In the genomic region with DNA sequence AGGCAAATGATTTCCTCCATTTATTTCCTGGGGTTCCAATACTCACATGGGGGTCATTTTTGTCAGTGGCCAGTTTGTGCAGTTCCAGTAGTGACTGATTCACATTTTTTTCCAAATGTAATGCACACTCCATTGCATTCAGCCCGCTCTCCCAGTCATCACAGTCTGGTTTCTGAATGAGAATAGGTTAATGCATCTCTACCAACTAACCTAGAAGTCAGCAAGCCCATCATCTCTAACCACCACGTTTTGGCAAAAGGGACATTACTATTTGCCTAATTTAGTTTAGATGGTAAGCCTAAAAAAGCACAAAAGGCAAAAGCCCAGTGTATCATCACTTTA, we compare ENCODE assay signal across 8 cellular contexts. TPM values are rescaled to one million over a fixed set of nuclear protein-coding genes. Genes with fewer than 3 reads are reported as not detected.
A peak's percentile ranks its signal among the peaks of the same experiment; 100 is the strongest.
DNase-seq lines count a peak whose midpoint lies in the region; ATAC-seq and TF ChIP-seq lines count a peak whose summit lies in the region.

No MANE protein-coding gene starts in this region.

- peak overlapping the region; percentile 100 for H3K4me3 ChIP-seq in astrocyte of the spinal cord (ENCODE audit: low read depth, low read length)
- peak overlapping the region; percentile 89 for H3K4me3 ChIP-seq in lower leg skin (ENCODE audit: low read depth, poor library complexity, severe bottlenecking)
- H3K4me3 ChIP-seq in thoracic aorta: peak overlapping the region; percentile 96

- H3K4me3 Mint-ChIP-seq in activated CD4-positive, alpha-beta T cell treated with anti-CD3 and anti-CD28 coated beads, Interleukin-2, amount 10 ng/mL, durations not matched to agents 24 days and 14 days: peak overlapping the region; percentile 92

- H3K4me1 Mint-ChIP-seq in activated CD4-positive, alpha-beta T cell treated with anti-CD3 and anti-CD28 coated beads, Interleukin-2, amount 10 ng/mL, durations not matched to agents 24 days and 14 days: peaks cover 44% of the 10 kb centered on the region

- H3K27me3 Mint-ChIP-seq in activated CD4-positive, alpha-beta T cell treated with anti-CD3 and anti-CD28 coated beads, Interleukin-2, amount 10 ng/mL, durations not matched to agents 24 days and 14 days: no peaks in the 10 kb centered on the region

- ATAC-seq in thoracic aorta (ENCODE audit: insufficient number of reproducible peaks, low FRiP score, low read depth): no peak
- ATAC-seq in GM19328 (IDR thresholded peaks at IDR 0.05; ENCODE audit: unreplicated experiment): no peak
- no peak for ATAC-seq in GM18502 (IDR thresholded peaks at IDR 0.05; ENCODE audit: poor library complexity, unreplicated experiment)

- H3K27ac ChIP-seq in thoracic aorta: peak overlapping the region; percentile 24 to 99

- intact Hi-C loops in activated CD4-positive, alpha-beta T cell treated with anti-CD3 and anti-CD28 coated beads, Interleukin-2, amount 10 ng/mL, durations not matched to agents 24 days and 14 days (cut with micrococcal nuclease): loop anchor here (5.0 kb wide), 3 partner anchors 73 to 157 kb away; a partner anchor contains a TSS
- intact Hi-C loops in lower leg skin (cut with DNase I; ENCODE audit: low total_unique reads): no loop called here

- H3K27me3 ChIP-seq in thoracic aorta (replicated peaks; ENCODE audit: insufficient read depth): no peaks in the 10 kb centered on the region

- H3K36me3 Mint-ChIP-seq in activated CD4-positive, alpha-beta T cell treated with anti-CD3 and anti-CD28 coated beads, Interleukin-2, amount 10 ng/mL, durations not matched to agents 24 days and 14 days (ENCODE audit: low read depth): peaks cover 43% of the 10 kb centered on the region

- WGBS in lower leg skin, 2 donors: 51 to 60% methylated on average over 2 of the region's 2 CpGs

- H3K4me1 ChIP-seq in thoracic aorta (ENCODE audit: control insufficient read depth in 1 of 2, low read depth in 2 of 2): peaks cover 31 to 67% of the 10 kb centered on the region in 2 donors

- H3K36me3 ChIP-seq in thoracic aorta: peaks cover 23% of the 10 kb centered on the region

- TF ChIP-seq POLR2A in lower leg skin (IDR thresholded peaks at IDR 0.05): no peak

- no peak for TF ChIP-seq CTCF in astrocyte of the spinal cord (IDR thresholded peaks at IDR 0.05; ENCODE audit: low read depth, low read length)
- TF ChIP-seq CTCF in lower leg skin (IDR thresholded peaks at IDR 0.05): no peak
- TF ChIP-seq CTCF in thoracic aorta (IDR thresholded peaks at IDR 0.05): no peak
- TF ChIP-seq CTCF in GM20000 (IDR thresholded peaks at IDR 0.05; ENCODE audit: extremely low read depth, missing control alignments): no peak

- peak overlapping the region; percentile 55 for H3K27ac Mint-ChIP-seq in activated CD4-positive, alpha-beta T cell treated with anti-CD3 and anti-CD28 coated beads, Interleukin-2, amount 10 ng/mL, durations not matched to agents 24 days and 14 days

- in situ Hi-C loops in astrocyte of the spinal cord (cut with HindIII; ENCODE audit: low sequenced_read_pairs): no loop called here

- DNase-seq in activated CD4-positive, alpha-beta T cell treated with anti-CD3 and anti-CD28 coated beads, Interleukin-2, amount 10 ng/mL, durations not matched to agents 24 days and 14 days: no peak
- DNase-seq in activated CD4-positive, alpha-beta T cell treated with anti-CD3 and anti-CD28 coated beads, Interleukin-2, amount 50 U/mL, for 4 hours: no peak
- DNase-seq in astrocyte of the spinal cord (ENCODE audit: low read depth, low spot score) (no peak), lower leg skin (ENCODE audit: low spot score in 2 of 2) (no peak), thoracic aorta (ENCODE audit: low spot score) (no peak), GM20000 (ENCODE audit: low spot score) (no peak)

- no peaks in the 10 kb centered on the region for H3K9me3 ChIP-seq in thoracic aorta

- H3K9me3 Mint-ChIP-seq in activated CD4-positive, alpha-beta T cell treated with anti-CD3 and anti-CD28 coated beads, Interleukin-2, amount 10 ng/mL, durations not matched to agents 24 days and 14 days: no peaks in the 10 kb centered on the region

RNA-seq across cellular contexts. Expression of a gene that starts 2.5 kb away (rescaled TPM):
- 500 and 515 TPM in 2 replicates for total RNA-seq in activated CD4-positive, alpha-beta T cell treated with anti-CD3 and anti-CD28 coated beads, Interleukin-2, amount 10 ng/mL, durations not matched to agents 24 days and 14 days
- total RNA-seq in lower leg skin (1,000 to 10,000 TPM in 1 of 4 donors, 100 to 1,000 TPM in 3; 583 to 1,081 (median 634) TPM), thoracic aorta (1,000 to 10,000 TPM; 1,820 to 2,025 TPM)

RNA-seq across cellular contexts. Expression of a gene that starts 14.8 kb away (rescaled TPM):
- 0.07 TPM in 1 of 2 replicates, not detected in the other for total RNA-seq in activated CD4-positive, alpha-beta T cell treated with anti-CD3 and anti-CD28 coated beads, Interleukin-2, amount 10 ng/mL, durations not matched to agents 24 days and 14 days
- 1 to 10 TPM in 3 of 4 donors, under 1 TPM in 1; 0.89 to 2.8 (median 1.5) TPM for total RNA-seq in lower leg skin
- 1 to 10 TPM; 4.7 to 8.0 TPM for total RNA-seq in thoracic aorta

RNA-seq across cellular contexts. Expression of a gene that starts 47.5 kb away (rescaled TPM):
- 0.12 and 0.26 TPM in 2 replicates for total RNA-seq in activated CD4-positive, alpha-beta T cell treated with anti-CD3 and anti-CD28 coated beads, Interleukin-2, amount 10 ng/mL, durations not matched to agents 24 days and 14 days
- total RNA-seq in lower leg skin (10 to 100 TPM in 1 of 4 donors, 1 to 10 TPM in 3; 6.1 to 10.9 (median 7.8) TPM), thoracic aorta (10 to 100 TPM; 20.8 to 45.4 TPM)
